ENCODE assay signal across 8 cellular contexts in the genomic region with DNA sequence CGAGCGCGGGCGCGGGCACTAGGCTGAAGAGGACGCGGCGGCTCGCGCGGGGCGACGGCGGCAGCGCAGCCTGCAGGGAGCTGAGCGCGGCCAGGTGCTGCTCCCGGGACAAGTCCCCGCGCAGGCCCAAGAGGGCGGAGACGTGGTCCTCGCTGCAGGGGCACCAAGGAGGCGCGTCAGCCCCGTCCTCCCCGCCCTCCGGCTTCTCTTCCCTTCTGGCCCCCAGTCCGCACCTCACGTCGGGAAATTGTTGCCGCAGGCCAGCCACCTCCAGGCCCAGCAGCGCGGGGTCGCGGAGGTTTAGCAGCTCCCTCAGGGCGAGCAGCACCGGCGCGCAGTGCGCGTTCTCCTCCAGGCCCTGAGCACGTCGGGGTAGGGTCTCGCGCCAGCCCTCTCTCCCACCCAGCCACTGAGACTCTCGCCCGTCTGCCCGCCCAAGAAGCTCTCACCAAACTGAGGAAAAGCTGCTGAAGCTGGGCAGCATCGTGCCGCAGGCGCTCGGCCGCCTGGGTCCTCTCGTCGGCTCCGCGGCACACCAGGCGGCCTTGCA.
DNase-seq lines count a peak whose midpoint lies in the region; ATAC-seq and TF ChIP-seq lines count a peak whose summit lies in the region.

No MANE protein-coding gene starts in this region.

- H3K36me3 ChIP-seq in endocrine pancreas (ENCODE audit: control insufficient read depth, insufficient read depth, low read length): no peaks in the 10 kb centered on the region

- peaks cover 8% of the 10 kb centered on the region for H3K4me1 Mint-ChIP-seq in nephron

- TF ChIP-seq CTCF in nephron (IDR thresholded peaks at IDR 0.05; ENCODE audit: unreplicated experiment in 3 of 3): no peak

- no peaks in the 10 kb centered on the region for H3K27me3 ChIP-seq in endocrine pancreas (ENCODE audit: control insufficient read depth, insufficient read depth, low read length)

- no peaks in the 10 kb centered on the region for H3K36me3 Mint-ChIP-seq in nephron (ENCODE audit: low read depth)

- H3K9ac ChIP-seq in endocrine pancreas (ENCODE audit: control insufficient read depth, insufficient read depth, low read length): peak overlapping the region; percentile 30

- no peaks in the 10 kb centered on the region for H3K4me1 ChIP-seq in endocrine pancreas (ENCODE audit: control insufficient read depth, insufficient read depth, low read length)

- H3K9me3 ChIP-seq in endocrine pancreas (ENCODE audit: control insufficient read depth, low read length): no peaks in the 10 kb centered on the region

- H3K9me3 Mint-ChIP-seq in nephron: no peaks in the 10 kb centered on the region

- peak overlapping the region; percentile 33 to 68 (median 67) for H3K4me3 Mint-ChIP-seq in nephron

- no peak overlapping the region for H3K4me3 ChIP-seq in endocrine pancreas (ENCODE audit: control insufficient read depth, insufficient read depth, low read length)

- peaks cover 10% of the 10 kb centered on the region for H3K27me3 Mint-ChIP-seq in nephron (ENCODE audit: low read depth)

- ATAC-seq in HG03039 (IDR thresholded peaks at IDR 0.05; ENCODE audit: unreplicated experiment): no peak
- no peak for ATAC-seq in HG03095 (IDR thresholded peaks at IDR 0.05; ENCODE audit: unreplicated experiment)

- no peak overlapping the region for H3K27ac Mint-ChIP-seq in nephron

- DNase-seq in NCI-H526 (lab: John Stamatoyannopoulos, UW): peak; percentile 63 to 78
- DNase-seq in NCI-H526 treated with DMSO at 0.1 percent for 48 hours (lab: John Stamatoyannopoulos, UW): no peak
- DNase-seq in NCI-H2171 (lab: John Stamatoyannopoulos, UW): peak; percentile 51
- no peak for DNase-seq in GDM1 (lab: John Stamatoyannopoulos, UW)

Comparison
In these comparisons a context has a peak if more than half of its experiments do, and no peak if none do; other contexts are left out.
1. DNase-seq: peak in NCI-H526 (2 of 2) and NCI-H2171 (single experiment); none in NCI-H526 treated with DMSO at 0.1 percent for 48 hours (single experiment) and GDM1 (single experiment).